ENCODE assay signal across 8 cellular contexts in genomic region chr17:17681187-17681743, GRCh38. TPM values are rescaled to one million over a fixed set of nuclear protein-coding genes. Genes with fewer than 3 reads are reported as not detected.
A peak's percentile ranks its signal among the peaks of the same experiment; 100 is the strongest.
DNase-seq lines count a peak whose midpoint lies in the region; ATAC-seq and TF ChIP-seq lines count a peak whose summit lies in the region.

Gene RAI1, plus strand, starts transcription at chr17:17681458. Its CDS starts 111,491 bp downstream, at chr17:17792949.

- no peaks in the 10 kb centered on the region for H3K27me3 Mint-ChIP-seq in activated naive CD4-positive, alpha-beta T cell treated with anti-CD3 and anti-CD28 coated beads for 36 hours (ENCODE audit: low read depth)

- TF ChIP-seq EP300 in gastroesophageal sphincter (IDR thresholded peaks at IDR 0.05) (no peak), suprapubic skin (IDR thresholded peaks at IDR 0.05) (no peak)

- H3K9me3 Mint-ChIP-seq in activated naive CD4-positive, alpha-beta T cell treated with anti-CD3 and anti-CD28 coated beads for 36 hours: no peaks in the 10 kb centered on the region

- ATAC-seq in GM21529 (IDR thresholded peaks at IDR 0.05; ENCODE audit: unreplicated experiment): peak; percentile 47
- peak; percentile 83 for ATAC-seq in gastroesophageal sphincter

- TF ChIP-seq CTCF in gastroesophageal sphincter (IDR thresholded peaks at IDR 0.05) (peak in 3 of 4 experiments; percentile 85 to 99 (median 98)), suprapubic skin (IDR thresholded peaks at IDR 0.05) (peak; percentile 77 to 93)

- H3K4me3 ChIP-seq in gastroesophageal sphincter (peak within 1 kb of the TSS; percentile 75 to 88), neuron (ENCODE audit: low read length) (peak within 1 kb of the TSS; percentile 66), suprapubic skin (peak within 1 kb of the TSS; percentile 76)

- TF ChIP-seq POLR2A in gastroesophageal sphincter (IDR thresholded peaks at IDR 0.05) (peak; percentile 61 to 69), suprapubic skin (IDR thresholded peaks at IDR 0.05) (peak in 1 of 2 donors; percentile 33)

- no peaks in the 10 kb centered on the region for H3K36me3 Mint-ChIP-seq in activated naive CD4-positive, alpha-beta T cell treated with anti-CD3 and anti-CD28 coated beads for 36 hours (ENCODE audit: low read depth)

- H3K4me1 ChIP-seq in gastroesophageal sphincter: peaks cover 0 to 47% (median 26%) of the 10 kb centered on the region in 3 donors
- peaks cover 33% of the 10 kb centered on the region for H3K4me1 ChIP-seq in neuron (ENCODE audit: insufficient read depth, low read length)
- H3K4me1 ChIP-seq in suprapubic skin: peaks cover 46% of the 10 kb centered on the region

- WGBS in gastroesophageal sphincter (ENCODE audit: low coverage in 1 of 2), 2 donors: no CpG with 5 or more reads among the region's 84 CpGs
- 3% methylated on average over 6 of the region's 84 CpGs for WGBS in suprapubic skin

- peak within 1 kb of the TSS; percentile 88 for H3K4me3 Mint-ChIP-seq in activated naive CD4-positive, alpha-beta T cell treated with anti-CD3 and anti-CD28 coated beads for 36 hours

- no peak within 1 kb of the TSS for H2AFZ ChIP-seq in neuron (ENCODE audit: low read depth, low read length)

- intact Hi-C loops in activated naive CD4-positive, alpha-beta T cell treated with anti-CD3 and anti-CD28 coated beads for 36 hours (cut with micrococcal nuclease): loop anchor here (1.0 to 5.0 kb wide), 6 partner anchors 111 to 406 kb away; partner anchors contain the start of gene DRG2

- H3K9me3 ChIP-seq in gastroesophageal sphincter (no peaks in the 10 kb centered on the region), neuron (ENCODE audit: low read length) (no peaks in the 10 kb centered on the region), suprapubic skin (no peaks in the 10 kb centered on the region)

- peaks cover 30% of the 10 kb centered on the region for H3K4me1 Mint-ChIP-seq in activated naive CD4-positive, alpha-beta T cell treated with anti-CD3 and anti-CD28 coated beads for 36 hours (ENCODE audit: low read depth)

- CTCF ChIA-PET in activated naive CD4-positive, alpha-beta T cell treated with anti-CD3 and anti-CD28 coated beads for 36 hours (lab: Charles Lee): interaction anchor here (1.0 to 2.3 kb wide), 6 partner anchors 9 to 238 kb away, joined by 3 to 20 read pairs (median 4); no protein-coding TSS in a partner anchor

- DNase-seq in DMS53 (lab: John Stamatoyannopoulos, UW) (peak; percentile 91), LoVo (ENCODE audit: low spot score) (peak; percentile 70), SK-N-DZ (ENCODE audit: low spot score) (peak; percentile 80), suprapubic skin (ENCODE audit: low spot score in 2 of 2) (peak in 1 of 2 donors; percentile 85)
- DNase-seq in activated naive CD4-positive, alpha-beta T cell treated with anti-CD3 and anti-CD28 coated beads for 36 hours: peak; percentile 66

- H3K27me3 ChIP-seq in gastroesophageal sphincter (no peaks in the 10 kb centered on the region), neuron (ENCODE audit: insufficient read depth, low read length) (no peaks in the 10 kb centered on the region), suprapubic skin (no peaks in the 10 kb centered on the region)

- H3K36me3 ChIP-seq in gastroesophageal sphincter: no peaks in the 10 kb centered on the region
- H3K36me3 ChIP-seq in neuron (ENCODE audit: insufficient read depth, low read length): no peaks in the 10 kb centered on the region
- no peaks in the 10 kb centered on the region for H3K36me3 ChIP-seq in suprapubic skin

- H3K27ac Mint-ChIP-seq in activated naive CD4-positive, alpha-beta T cell treated with anti-CD3 and anti-CD28 coated beads for 36 hours: peak within 1 kb of the TSS; percentile 87

- peak within 1 kb of the TSS; percentile 88 to 99 (median 94) for H3K27ac ChIP-seq in gastroesophageal sphincter
- peak within 1 kb of the TSS; percentile 91 for H3K27ac ChIP-seq in suprapubic skin

RNA-seq across cellular contexts. Expression of gene RAI1, which starts in this region (rescaled TPM):
- polyA plus RNA-seq in SK-N-DZ (2014; cell fraction: cytosol; rRNA removed): 18.2 and 22.8 TPM in 2 replicates
- 38.5 and 70.0 TPM in 2 replicates for polyA plus RNA-seq in SK-N-DZ (2014; cell fraction: nucleus; rRNA removed)
- total RNA-seq in activated naive CD4-positive, alpha-beta T cell treated with anti-CD3 and anti-CD28 coated beads for 36 hours: 10 to 100 TPM in 1 of 2 experiments, 1 to 10 TPM in 1; 9.2 to 12.0 TPM
- 10 to 100 TPM; 15.9 to 39.7 (median 28.3) TPM for total RNA-seq in gastroesophageal sphincter
- total RNA-seq in suprapubic skin: 10 to 100 TPM; 20.3 to 46.1 (median 30.4) TPM
